In genomic region chr11:57778318-57779037, GRCh38 we compare ENCODE assay signal across 8 cellular contexts. TPM values are rescaled to one million over a fixed set of nuclear protein-coding genes. Genes with fewer than 3 reads are reported as not detected.
A peak's percentile ranks its signal among the peaks of the same experiment; 100 is the strongest.
DNase-seq lines count a peak whose midpoint lies in the region; ATAC-seq and TF ChIP-seq lines count a peak whose summit lies in the region.

No MANE protein-coding gene starts in this region.

- TF ChIP-seq CTCF in body of pancreas (IDR thresholded peaks at IDR 0.05) (no peak), sigmoid colon (IDR thresholded peaks at IDR 0.05) (no peak)

- no peak for TF ChIP-seq EP300 in sigmoid colon (IDR thresholded peaks at IDR 0.05)

- H3K4me1 ChIP-seq in body of pancreas (peaks cover 96% of the 10 kb centered on the region), iPS DF 6.9 (ENCODE audit: control insufficient read depth, insufficient read depth, low read length) (peaks cover 12% of the 10 kb centered on the region; the same call in 1 of the 2 replicates), sigmoid colon (peaks cover 0 to 99% (median 93%) of the 10 kb centered on the region in 4 donors)

- peak; percentile 89 for ATAC-seq in body of pancreas
- ATAC-seq in GM18505 (IDR thresholded peaks at IDR 0.05; ENCODE audit: unreplicated experiment) = no peak

- H3K9me3 ChIP-seq in body of pancreas = no peaks in the 10 kb centered on the region
- no peaks in the 10 kb centered on the region for H3K9me3 ChIP-seq in iPS DF 6.9 (ENCODE audit: control insufficient read depth, insufficient read depth, low read length)
- no peaks in the 10 kb centered on the region for H3K9me3 ChIP-seq in sigmoid colon

- DNase-seq in COLO829 (ENCODE audit: low spot score) = peak; percentile 95
- DNase-seq in MV-4-11 (lab: John Stamatoyannopoulos, UW) = peak; percentile 28
- DNase-seq in body of pancreas = peak; percentile 90 to 95 (median 94)
- no peak for DNase-seq in iPS DF 6.9 (ENCODE audit: low read depth, low spot score)
- peak; percentile 94 for DNase-seq in sigmoid colon
- no peak for DNase-seq in stimulated activated CD4-positive, alpha-beta T cell treated with anti-CD3 and anti-CD28 coated beads, Interleukin-2, amount 100 ng/mL, for 24 hours
- no peak for DNase-seq in erythroblast (lab: John Stamatoyannopoulos, UW)

- H3K27ac ChIP-seq in body of pancreas (peak overlapping the region; percentile 76 to 91 (median 88)), iPS DF 6.9 (ENCODE audit: low read length) (peak overlapping the region; percentile 26), sigmoid colon (peak overlapping the region; percentile 72 to 86 (median 82))

- peak in 2 of 3 donors; percentile 54 to 55 for TF ChIP-seq POLR2A in body of pancreas (IDR thresholded peaks at IDR 0.05)
- TF ChIP-seq POLR2A in sigmoid colon (IDR thresholded peaks at IDR 0.05) = no peak
- no peak for TF ChIP-seq POLR2A in GM18505 (IDR thresholded peaks at IDR 0.05; ENCODE audit: borderline replicate concordance, extremely low read depth, insufficient read depth, insufficient read length)
- TF ChIP-seq POLR2A in erythroblast (IDR thresholded peaks at IDR 0.05; ENCODE audit: low read length) = no peak

- intact Hi-C loops in body of pancreas (cut with DNase I) = no loop called here
- intact Hi-C loops in sigmoid colon (cut with DNase I) = loop anchor here (2.0 kb wide), 1 partner anchor 16 kb away; no protein-coding TSS in a partner anchor

- WGBS in body of pancreas, 2 donors = 0 to 6% methylated on average over 6 of the region's 6 CpGs
- no CpG with 5 or more reads among the region's 6 CpGs for WGBS in iPS DF 6.9 (ENCODE audit: insufficient coverage, insufficient read length)
- 5 to 28% methylated on average over 6 of the region's 6 CpGs for whole genome bisulfite sequencing in sigmoid colon, 2 donors

- H3K27me3 ChIP-seq in body of pancreas (no peaks in the 10 kb centered on the region), iPS DF 6.9 (ENCODE audit: control insufficient read depth, insufficient read depth, low read length) (no peaks in the 10 kb centered on the region), sigmoid colon (no peaks in the 10 kb centered on the region)

- H3K36me3 ChIP-seq in body of pancreas (replicated peaks in 1 of 2; ENCODE audit: insufficient read depth in 1 of 2, low read depth in 2 of 2) (no peaks in the 10 kb centered on the region), iPS DF 6.9 (ENCODE audit: control insufficient read depth, insufficient read depth, low read length) (no peaks in the 10 kb centered on the region), sigmoid colon (no peaks in the 10 kb centered on the region)

- H3K4me3 ChIP-seq in body of pancreas (no peak overlapping the region), iPS DF 6.9 (ENCODE audit: low read length) (no peak overlapping the region), sigmoid colon (peak overlapping the region in 3 of 4 donors; percentile 3 to 21 (median 15))

RNA-seq across cellular contexts. Expression of gene CTNND1, which starts 16.9 kb away (rescaled TPM):
- 100 to 1,000 TPM; 115 to 178 TPM for total RNA-seq in body of pancreas
- total RNA-seq in sigmoid colon = 100 to 1,000 TPM in 1 of 4 donors, 10 to 100 TPM in 3; 66.0 to 102 (median 86.9) TPM
- 100 to 1,000 TPM in 1 of 3 donors, 10 to 100 TPM in 2; 84.7 to 132 (median 99.9) TPM for polyA plus RNA-seq in sigmoid colon

RNA-seq across cellular contexts. Expression of gene BTBD18, which starts 26.9 kb away (rescaled TPM):
- total RNA-seq in body of pancreas = not detected
- total RNA-seq in sigmoid colon = not detected
- under 1 TPM in 1 of 3 donors, not detected in 2; 0.03 TPM for polyA plus RNA-seq in sigmoid colon

RNA-seq across cellular contexts. Expression of gene SELENOH, which starts 37.2 kb away (rescaled TPM):
- total RNA-seq in body of pancreas = 100 to 1,000 TPM in 1 of 2 donors, 10 to 100 TPM in 1; 86.1 to 157 TPM
- total RNA-seq in sigmoid colon = 100 to 1,000 TPM; 130 to 188 (median 132) TPM
- polyA plus RNA-seq in sigmoid colon = 100 to 1,000 TPM; 149 to 180 (median 156) TPM

Comparison
In these comparisons a context has a peak if more than half of its experiments do, and no peak if none do; other contexts are left out.
1. DNase-seq: peak in COLO829 (single experiment), MV-4-11 (single experiment), body of pancreas (4 of 4) and sigmoid colon (single experiment); none in iPS DF 6.9 (single experiment), stimulated activated CD4-positive, alpha-beta T cell treated with anti-CD3 and anti-CD28 coated beads, Interleukin-2, amount 100 ng/mL, for 24 hours (0 of 2) and erythroblast (0 of 2).
2. H3K27ac ChIP-seq: peak in every context shown above with its lines; median percentile 88 in body of pancreas; 82 in sigmoid colon; 26 in iPS DF 6.9.
3. H3K4me3 ChIP-seq: peak in sigmoid colon (3 of 4); none in body of pancreas (0 of 2) and iPS DF 6.9 (single experiment).
4. POLR2A ChIP-seq: peak in body of pancreas (2 of 3); none in sigmoid colon (0 of 2), GM18505 (single experiment) and erythroblast (single experiment).